9 cellular contexts compared by ENCODE assay signal in the genomic region with DNA sequence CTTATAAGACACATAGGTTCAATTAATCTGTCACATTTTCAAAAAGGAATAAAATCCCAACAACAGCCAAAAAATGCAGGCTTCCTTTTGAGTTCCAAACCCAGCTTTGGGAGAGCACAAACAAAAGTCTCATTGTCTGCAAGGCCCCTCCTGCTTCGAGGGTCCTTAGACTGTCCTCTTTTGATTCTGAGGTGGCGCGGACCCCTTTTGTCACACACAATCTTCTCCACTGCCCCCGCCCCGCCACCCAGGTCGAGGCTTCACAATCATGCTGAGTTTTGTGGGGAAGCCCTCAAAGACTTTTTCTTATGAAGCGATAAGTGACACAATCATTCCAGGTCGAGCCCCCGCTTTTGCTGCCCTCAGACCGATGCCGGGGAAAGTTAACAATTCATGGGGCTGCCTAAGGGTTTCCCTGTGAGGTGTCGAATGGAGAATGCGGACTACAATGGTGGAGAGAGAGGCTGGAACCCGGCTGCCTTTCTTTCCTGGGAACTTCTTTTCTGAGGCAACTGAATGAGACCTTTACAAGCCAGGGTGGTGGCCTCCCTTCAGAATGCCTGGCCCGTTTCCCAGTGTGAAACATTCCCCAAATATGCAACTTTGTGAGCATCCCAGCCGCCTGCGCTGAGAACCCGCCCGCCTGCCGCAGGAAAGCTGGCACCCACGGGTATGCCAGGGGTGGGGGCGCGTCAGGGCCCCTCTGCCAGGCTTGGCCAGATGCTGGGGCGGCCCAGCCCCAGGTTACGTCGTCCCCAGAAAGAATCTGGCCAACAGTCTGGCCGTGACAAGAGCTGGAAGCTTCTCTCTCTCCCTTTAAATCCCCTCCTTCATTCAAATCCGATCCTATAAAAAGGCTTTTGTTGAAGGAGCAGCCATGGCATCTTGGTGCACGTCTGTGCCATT.
A peak's percentile ranks its signal among the peaks of the same experiment; 100 is the strongest.
DNase-seq lines count a peak whose midpoint lies in the region; TF ChIP-seq lines count a peak whose summit lies in the region.
"Had no signal": no experiment of that assay in that cellular context is flagged by ENCODE, and none has a peak within 500 bp of the region (broad histone marks: within the 10 kb centered on the region; RNA-seq: fewer than 3 reads in every experiment).

No MANE protein-coding gene starts in this region.

- H3K79me1 ChIP-seq in H9 (ENCODE audit: insufficient read depth, low read depth, low read length, poor library complexity, severe bottlenecking) = no peaks in the 10 kb centered on the region

- no peak overlapping the region for H2BK12ac ChIP-seq in H9 (ENCODE audit: insufficient read length, low read depth, low read length)

- no peak overlapping the region for H4K8ac ChIP-seq in H9 (replicated peaks; ENCODE audit: insufficient read length, low read depth, low read length)

- no peaks in the 10 kb centered on the region for H4K20me1 ChIP-seq in H9 (ENCODE audit: control insufficient read depth, insufficient read depth, insufficient read length)

- no peak overlapping the region for H3T11ph ChIP-seq in H9 (ENCODE audit: low read length)

- peak overlapping the region; percentile 2 for H3K4me3 ChIP-seq in astrocyte of the spinal cord (ENCODE audit: low read depth, low read length)
- H3K4me3 ChIP-seq in skeletal muscle tissue (ENCODE audit: low read length in 3 of 3) = peak overlapping the region; percentile 30 to 61 (median 35)

- H3K56ac ChIP-seq in H9 (ENCODE audit: insufficient read length, low read depth, low read length) = no peak overlapping the region

- no peak overlapping the region for H3K23ac ChIP-seq in H9 (ENCODE audit: insufficient read length, low read depth, low read length)

- DNase-seq in H9 = no peak
- peak; percentile 94 for DNase-seq in astrocyte of the spinal cord (ENCODE audit: low read depth, low spot score)
- DNase-seq in hepatic stellate cell (ENCODE audit: low spot score) = peak; percentile 80
- DNase-seq in immature natural killer cell = no peak
- DNase-seq in stimulated activated CD4-positive, alpha-beta T cell treated with anti-CD3 and anti-CD28 coated beads, Interleukin-4, amount 100 ng/mL, for 1 hour = no peak
- no peak for DNase-seq in HT-29 (ENCODE audit: low spot score)
- no peak for DNase-seq in NCI-H1694 (lab: John Stamatoyannopoulos, UW)
- DNase-seq: NCI-H1417 had no signal

- H3K36me3 ChIP-seq in skeletal muscle tissue (ENCODE audit: control insufficient read depth in 3 of 3, insufficient read depth in 3 of 3, low read length in 3 of 3) = peaks cover 0 to 1% (median 0%) of the 10 kb centered on the region in 3 donors

- no peak overlapping the region for H2BK120ac ChIP-seq in H9 (ENCODE audit: low read depth, low read length, poor library complexity, severe bottlenecking)

- no peak overlapping the region for H2BK5ac ChIP-seq in H9 (ENCODE audit: insufficient read length, low read length)

- H3K36me3 Mint-ChIP-seq in H9 (ENCODE audit: insufficient read depth in 1 of 3, low read depth in 3 of 3) = peaks cover 3 to 16% (median 14%) of the 10 kb centered on the region in 3 experiments; a peak in 5 of 7 replicates
- no peaks in the 10 kb centered on the region for H3K36me3 Mint-ChIP-seq in immature natural killer cell

- H3K4ac ChIP-seq in H9 (ENCODE audit: low read depth, low read length) = no peak overlapping the region

- no peak overlapping the region for H4K5ac ChIP-seq in H9 (ENCODE audit: insufficient read length, low read depth, low read length)

- H3K9me3 Mint-ChIP-seq in H9 (no peaks in the 10 kb centered on the region), immature natural killer cell (no peaks in the 10 kb centered on the region)

- H3K18ac ChIP-seq in H9 (ENCODE audit: insufficient read length, low read depth, low read length) = no peak overlapping the region

- H3K14ac ChIP-seq in H9 (ENCODE audit: insufficient read depth, low read length) = no peak overlapping the region

- no peak overlapping the region for H2BK20ac ChIP-seq in H9 (ENCODE audit: low read depth, low read length, poor library complexity, severe bottlenecking)

- no peaks in the 10 kb centered on the region for H3K23me2 ChIP-seq in H9 (ENCODE audit: insufficient read length, low read depth, low read length, poor library complexity, severe bottlenecking)

- no peak overlapping the region for H3K4me2 ChIP-seq in H9 (ENCODE audit: insufficient read depth, insufficient read length, low read length)

- H2AFZ ChIP-seq in H9 (ENCODE audit: low read length) = no peak overlapping the region

- H3K27me3 ChIP-seq in H9 (ENCODE audit: insufficient read depth, low read length) (no peaks in the 10 kb centered on the region), skeletal muscle tissue (ENCODE audit: control insufficient read depth in 3 of 3, insufficient read depth in 3 of 3, low read length in 3 of 3) (peaks cover 4 to 18% (median 15%) of the 10 kb centered on the region in 3 donors)

- WGBS in H9 (ENCODE audit: extremely low coverage, insufficient read length, low lambda C conversion rate) = no CpG with 5 or more reads among the region's 29 CpGs

- no peak overlapping the region for H3K27ac ChIP-seq in H9 (ENCODE audit: insufficient read length, low read depth, low read length)
- H3K27ac ChIP-seq in skeletal muscle tissue (ENCODE audit: low read depth, low read length) = peak overlapping the region; percentile 69

- no peak overlapping the region for H4K91ac ChIP-seq in H9 (ENCODE audit: insufficient read length, low read depth, low read length)

- peak overlapping the region; percentile 66 to 95 (median 80) for H3K27ac Mint-ChIP-seq in H9
- H3K27ac Mint-ChIP-seq in immature natural killer cell = no peak overlapping the region

- H3K4me3 Mint-ChIP-seq in H9 (no peak overlapping the region), immature natural killer cell (no peak overlapping the region)

- no peak overlapping the region for H3K9ac ChIP-seq in H9 (ENCODE audit: extremely low read depth, insufficient read length, low read length)
- peak overlapping the region in 1 of 3 donors; percentile 19 for H3K9ac ChIP-seq in skeletal muscle tissue (ENCODE audit: low read depth in 1 of 3, low read length in 3 of 3)

- in situ Hi-C loops in astrocyte of the spinal cord (cut with HindIII; ENCODE audit: low sequenced_read_pairs) = no loop called here

- TF ChIP-seq CTCF in H9 (conservative IDR thresholded peaks at IDR 0.05) (no peak), astrocyte of the spinal cord (IDR thresholded peaks at IDR 0.05; ENCODE audit: low read depth, low read length) (no peak)

- H3K27me3 Mint-ChIP-seq in H9 (ENCODE audit: low read depth) (no peaks in the 10 kb centered on the region), immature natural killer cell (ENCODE audit: low read depth in 3 of 3) (peaks cover 3 to 16% (median 8%) of the 10 kb centered on the region in 3 donors)

- peaks cover 6% of the 10 kb centered on the region; the same call in 1 of the 2 replicates for H3K4me1 ChIP-seq in H9 (ENCODE audit: insufficient read depth, low read length)
- H3K4me1 ChIP-seq in skeletal muscle tissue (ENCODE audit: control insufficient read depth in 3 of 3, insufficient read depth in 3 of 3, low read length in 3 of 3) = peaks cover 8 to 11% (median 10%) of the 10 kb centered on the region in 3 donors

- no peaks in the 10 kb centered on the region; the same call in 1 of the 2 replicates for H3K79me2 ChIP-seq in H9 (ENCODE audit: insufficient read depth, low read length)

- H2AK5ac ChIP-seq in H9 (ENCODE audit: insufficient read length, low read length) = no peak overlapping the region

- no peaks in the 10 kb centered on the region for H3K9me3 ChIP-seq in H9 (ENCODE audit: control insufficient read depth, low read depth, low read length)
- no peaks in the 10 kb centered on the region for H3K9me3 ChIP-seq in skeletal muscle tissue (ENCODE audit: control insufficient read depth in 3 of 3, low read length in 3 of 3)

- H2BK15ac ChIP-seq in H9 (ENCODE audit: low read depth, low read length) = no peak overlapping the region

- peaks cover 37 to 50% of the 10 kb centered on the region in 2 experiments for H3K4me1 Mint-ChIP-seq in H9
- H3K4me1 Mint-ChIP-seq in immature natural killer cell = no peaks in the 10 kb centered on the region

Comparison
In these comparisons a context has a peak if more than half of its experiments do, and no peak if none do; other contexts are left out.
1. DNase-seq: peak in astrocyte of the spinal cord (single experiment) and hepatic stellate cell (single experiment); none in H9 (single experiment), immature natural killer cell (0 of 3), stimulated activated CD4-positive, alpha-beta T cell treated with anti-CD3 and anti-CD28 coated beads, Interleukin-4, amount 100 ng/mL, for 1 hour (single experiment), HT-29 (single experiment) and NCI-H1694 (single experiment).
2. H3K27ac Mint-ChIP-seq: peak in H9 (3 of 3); none in immature natural killer cell (0 of 6).